ENCODE assay signal across 1 cellular context in the genomic region with DNA sequence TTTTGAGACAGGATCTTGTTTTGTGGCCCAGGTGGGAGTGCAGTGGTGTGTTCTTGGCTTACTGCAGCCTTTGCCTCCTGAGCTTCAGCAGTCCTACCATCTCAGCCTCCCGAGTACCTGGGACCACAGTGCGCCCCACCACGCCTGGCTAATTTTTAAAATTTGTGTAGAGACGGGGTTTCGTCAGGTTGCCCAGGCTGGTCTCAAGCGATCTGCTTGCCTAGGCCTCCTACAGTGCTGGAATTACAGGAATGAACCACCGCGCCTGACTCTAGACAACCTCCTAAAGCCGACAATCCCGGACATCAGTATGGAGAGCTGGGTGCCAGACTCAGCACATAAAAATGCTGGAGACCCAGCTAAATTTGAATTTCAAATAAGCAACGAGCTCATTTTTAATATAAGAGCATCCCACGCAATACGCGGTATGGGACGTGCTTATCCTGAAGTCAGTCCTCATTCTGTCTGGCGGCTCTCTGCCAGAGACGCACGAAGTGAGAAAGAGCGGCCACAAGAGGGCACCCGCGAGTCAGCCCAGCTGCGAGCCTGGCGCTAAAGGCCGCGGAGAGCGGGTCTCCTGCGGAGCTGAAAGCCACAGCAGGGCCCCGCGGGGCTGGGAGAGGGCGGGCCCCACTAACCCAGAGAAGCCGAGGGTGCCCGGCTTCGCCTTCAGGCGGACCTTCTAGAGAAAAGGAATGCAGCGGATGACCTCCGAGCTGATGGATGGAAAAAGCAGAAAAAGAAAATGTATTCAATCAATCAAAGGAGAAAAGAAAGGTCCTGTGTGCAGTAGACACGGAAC.
TF ChIP-seq lines count a peak whose summit lies in the region.

No MANE protein-coding gene starts in this region.

TF ChIP-seq in SK-N-SH, 30 proteins besides CTCF, POLR2A, EP300 and RAD21:
- TF ChIP-seq, protein P1, sequence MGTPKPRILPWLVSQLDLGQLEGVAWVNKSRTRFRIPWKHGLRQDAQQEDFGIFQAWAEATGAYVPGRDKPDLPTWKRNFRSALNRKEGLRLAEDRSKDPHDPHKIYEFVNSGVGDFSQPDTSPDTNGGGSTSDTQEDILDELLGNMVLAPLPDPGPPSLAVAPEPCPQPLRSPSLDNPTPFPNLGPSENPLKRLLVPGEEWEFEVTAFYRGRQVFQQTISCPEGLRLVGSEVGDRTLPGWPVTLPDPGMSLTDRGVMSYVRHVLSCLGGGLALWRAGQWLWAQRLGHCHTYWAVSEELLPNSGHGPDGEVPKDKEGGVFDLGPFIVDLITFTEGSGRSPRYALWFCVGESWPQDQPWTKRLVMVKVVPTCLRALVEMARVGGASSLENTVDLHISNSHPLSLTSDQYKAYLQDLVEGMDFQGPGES (IDR thresholded peaks at IDR 0.05; ENCODE audit: low read depth, low read length): no peak
- TF ChIP-seq SMC3 (IDR thresholded peaks at IDR 0.05; ENCODE audit: low read depth, low read length): peak; percentile 80
